ENCODE assay signal across 1 cellular context in the genomic region with DNA sequence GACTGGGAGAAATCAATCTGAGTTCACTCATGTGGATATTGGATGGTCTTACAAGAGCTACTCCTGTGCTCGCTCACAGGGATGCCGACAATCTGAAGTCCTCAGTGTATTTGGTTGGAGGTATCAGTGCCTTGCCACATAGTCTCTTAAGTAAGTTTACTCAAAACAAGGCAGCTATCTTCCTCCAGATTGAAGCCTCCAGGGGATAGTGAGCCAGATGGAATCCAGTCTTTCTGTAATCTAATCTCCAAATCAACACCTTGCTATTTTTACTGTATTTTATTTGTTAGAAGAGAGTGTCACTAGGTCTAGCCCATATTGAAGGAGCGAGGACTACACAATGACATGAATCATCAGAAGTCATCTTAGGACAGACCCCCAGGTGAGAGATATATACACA.
TF ChIP-seq lines count a peak whose summit lies in the region.

No MANE protein-coding gene starts in this region.

TF ChIP-seq in K562, 482 proteins besides CTCF, POLR2A, EP300 and RAD21 (continued from another document):
- TF ChIP-seq, protein P1, sequence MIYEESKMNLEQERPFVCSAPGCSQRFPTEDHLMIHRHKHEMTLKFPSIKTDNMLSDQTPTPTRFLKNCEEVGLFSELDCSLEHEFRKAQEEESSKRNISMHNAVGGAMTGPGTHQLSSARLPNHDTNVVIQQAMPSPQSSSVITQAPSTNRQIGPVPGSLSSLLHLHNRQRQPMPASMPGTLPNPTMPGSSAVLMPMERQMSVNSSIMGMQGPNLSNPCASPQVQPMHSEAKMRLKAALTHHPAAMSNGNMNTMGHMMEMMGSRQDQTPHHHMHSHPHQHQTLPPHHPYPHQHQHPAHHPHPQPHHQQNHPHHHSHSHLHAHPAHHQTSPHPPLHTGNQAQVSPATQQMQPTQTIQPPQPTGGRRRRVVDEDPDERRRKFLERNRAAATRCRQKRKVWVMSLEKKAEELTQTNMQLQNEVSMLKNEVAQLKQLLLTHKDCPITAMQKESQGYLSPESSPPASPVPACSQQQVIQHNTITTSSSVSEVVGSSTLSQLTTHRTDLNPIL (CRISPR knock-in tag; IDR thresholded peaks at IDR 0.05): no peak
- TF ChIP-seq SREBF2 (CRISPR knock-in tag; IDR thresholded peaks at IDR 0.05): no peak
- TF ChIP-seq, protein P2, sequence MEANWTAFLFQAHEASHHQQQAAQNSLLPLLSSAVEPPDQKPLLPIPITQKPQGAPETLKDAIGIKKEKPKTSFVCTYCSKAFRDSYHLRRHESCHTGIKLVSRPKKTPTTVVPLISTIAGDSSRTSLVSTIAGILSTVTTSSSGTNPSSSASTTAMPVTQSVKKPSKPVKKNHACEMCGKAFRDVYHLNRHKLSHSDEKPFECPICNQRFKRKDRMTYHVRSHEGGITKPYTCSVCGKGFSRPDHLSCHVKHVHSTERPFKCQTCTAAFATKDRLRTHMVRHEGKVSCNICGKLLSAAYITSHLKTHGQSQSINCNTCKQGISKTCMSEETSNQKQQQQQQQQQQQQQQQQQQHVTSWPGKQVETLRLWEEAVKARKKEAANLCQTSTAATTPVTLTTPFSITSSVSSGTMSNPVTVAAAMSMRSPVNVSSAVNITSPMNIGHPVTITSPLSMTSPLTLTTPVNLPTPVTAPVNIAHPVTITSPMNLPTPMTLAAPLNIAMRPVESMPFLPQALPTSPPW (CRISPR knock-in tag; IDR thresholded peaks at IDR 0.05): no peak
- TF ChIP-seq RBM34 (IDR thresholded peaks at IDR 0.05; ENCODE audit: borderline replicate concordance, insufficient read depth, low read length): no peak
- no peak for TF ChIP-seq FOXP1 (CRISPR knock-in tag; IDR thresholded peaks at IDR 0.05)
- no peak for TF ChIP-seq PURB (CRISPR knock-in tag; IDR thresholded peaks at IDR 0.05; ENCODE audit: low read depth)
- peak; percentile 60 for TF ChIP-seq TEAD4 (IDR thresholded peaks at IDR 0.05; ENCODE audit: low read length)
- TF ChIP-seq TEAD4 (CRISPR knock-in tag; IDR thresholded peaks at IDR 0.05; ENCODE audit: borderline replicate concordance): no peak
- no peak for TF ChIP-seq ZNF175 (CRISPR knock-in tag; IDR thresholded peaks at IDR 0.05; ENCODE audit: low read depth)
- TF ChIP-seq CBFA2T3 (IDR thresholded peaks at IDR 0.05): peak; percentile 46
- TF ChIP-seq ZKSCAN8 (CRISPR knock-in tag; IDR thresholded peaks at IDR 0.05): no peak
